ENCODE assay signal across 1 cellular context in the genomic region with DNA sequence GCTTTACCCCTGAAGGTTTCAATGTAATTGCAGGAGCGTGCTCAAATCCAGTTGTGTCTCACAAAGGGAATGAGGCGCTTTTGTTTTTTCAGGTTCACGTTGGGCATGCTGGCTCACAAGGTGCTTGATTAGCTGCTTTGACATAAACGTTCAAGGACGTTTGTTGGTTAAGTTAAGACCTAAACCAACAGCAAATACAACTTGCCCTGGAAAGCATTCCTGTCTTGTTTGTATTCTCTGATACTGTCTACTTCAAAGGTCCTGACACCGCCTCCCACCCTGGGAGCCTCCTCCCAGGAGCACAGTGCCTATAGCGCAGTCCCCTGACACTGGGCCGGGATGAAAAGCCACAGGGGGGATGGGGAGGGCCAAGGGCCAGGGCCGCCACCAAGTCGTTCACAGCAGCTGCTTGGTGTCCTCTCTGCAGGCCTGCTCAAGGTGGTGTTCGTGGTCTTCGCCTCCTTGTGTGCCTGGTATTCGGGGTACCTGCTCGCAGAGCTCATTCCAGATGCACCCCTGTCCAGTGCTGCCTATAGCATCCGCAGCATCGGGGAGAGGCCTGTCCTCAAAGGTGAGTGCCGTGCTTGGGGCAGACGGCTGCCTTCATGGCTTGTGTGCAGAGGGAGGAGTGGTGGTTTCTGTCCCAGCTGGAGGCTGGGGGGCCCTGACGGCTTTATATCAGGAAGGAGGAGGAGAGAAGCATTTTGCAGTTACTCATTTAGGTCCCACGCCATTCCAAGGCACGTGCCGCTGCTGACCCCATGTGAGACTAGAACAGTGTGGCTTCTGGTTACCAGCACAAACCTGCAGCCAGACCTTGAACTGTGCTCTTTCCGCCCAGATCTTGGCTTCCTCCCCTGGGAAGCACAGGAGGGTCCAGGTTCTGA.
TF ChIP-seq lines count a peak whose summit lies in the region.

No MANE protein-coding gene starts in this region.

TF ChIP-seq in HepG2, 621 proteins besides CTCF, POLR2A, EP300 and RAD21 (continued from another document and continues in another):
- TF ChIP-seq ZNF841 (CRISPR knock-in tag; IDR thresholded peaks at IDR 0.05; ENCODE audit: borderline replicate concordance) (no peak), EED (CRISPR knock-in tag; IDR thresholded peaks at IDR 0.05) (no peak), NKX3-1 (CRISPR knock-in tag; IDR thresholded peaks at IDR 0.05) (peak; percentile 95; the same call in 1 of the 2 replicates), SP5 (CRISPR knock-in tag; IDR thresholded peaks at IDR 0.05; ENCODE audit: borderline replicate concordance, low read depth) (peak; percentile 96), ZNF652 (CRISPR knock-in tag; IDR thresholded peaks at IDR 0.05; ENCODE audit: borderline replicate concordance, low read depth) (no peak; the same call in 1 of the 2 replicates), REPIN1 (CRISPR knock-in tag; IDR thresholded peaks at IDR 0.05; ENCODE audit: borderline replicate concordance, low read depth) (peak; percentile 84), CC2D1A (CRISPR knock-in tag; IDR thresholded peaks at IDR 0.05) (peak; percentile 75; the same call in 1 of the 2 replicates), ZNF577 (CRISPR knock-in tag; IDR thresholded peaks at IDR 0.05; ENCODE audit: borderline replicate concordance, low read depth) (no peak), ZFX (CRISPR knock-in tag; IDR thresholded peaks at IDR 0.05; ENCODE audit: low read depth) (peak; percentile 84), MIXL1 (CRISPR knock-in tag; IDR thresholded peaks at IDR 0.05) (peak; percentile 58; the same call in 1 of the 2 replicates), ETV5 (CRISPR knock-in tag; IDR thresholded peaks at IDR 0.05; ENCODE audit: borderline replicate concordance) (peak; percentile 38; the same call in 1 of the 2 replicates), ZNF12 (CRISPR knock-in tag; IDR thresholded peaks at IDR 0.05) (peak; percentile 97), BRCA1 (CRISPR knock-in tag; IDR thresholded peaks at IDR 0.05) (no peak), ZNF589 (CRISPR knock-in tag; conservative IDR thresholded peaks at IDR 0.05) (0 out of 2 replicates have a peak, but pooled peaks have one; percentile 21), PTBP1 (IDR thresholded peaks at IDR 0.05; ENCODE audit: low read depth, low read length, poor library complexity, severe bottlenecking) (peak; percentile 53), NFATC3 (CRISPR knock-in tag; IDR thresholded peaks at IDR 0.05) (no peak), ZNF468 (CRISPR knock-in tag; IDR thresholded peaks at IDR 0.05) (no peak), MEIS2 (CRISPR knock-in tag; IDR thresholded peaks at IDR 0.05) (peak; percentile 85; the same call in 1 of the 2 replicates), ZNF747 (CRISPR knock-in tag; IDR thresholded peaks at IDR 0.05; ENCODE audit: borderline replicate concordance) (peak; percentile 22; the same call in 1 of the 2 replicates), ZNF160 (CRISPR knock-in tag; IDR thresholded peaks at IDR 0.05) (peak; percentile 59; the same call in 1 of the 2 replicates), ZBTB21 (CRISPR knock-in tag; IDR thresholded peaks at IDR 0.05) (no peak), ELF1 (CRISPR knock-in tag; IDR thresholded peaks at IDR 0.05) (no peak; the same call in 1 of the 2 replicates), BORCS8-MEF2B (CRISPR knock-in tag; IDR thresholded peaks at IDR 0.05) (peak; percentile 42), PHF5A (CRISPR knock-in tag; IDR thresholded peaks at IDR 0.05; ENCODE audit: low read depth, unreplicated experiment) (no peak), ZNF205 (CRISPR knock-in tag; IDR thresholded peaks at IDR 0.05) (no peak; the same call in 1 of the 2 replicates), DMAP1 (CRISPR knock-in tag; IDR thresholded peaks at IDR 0.05) (peak; percentile 78; the same call in 1 of the 2 replicates), FOSL2 (CRISPR knock-in tag; IDR thresholded peaks at IDR 0.05) (peak; percentile 71), ZNF282 (IDR thresholded peaks at IDR 0.05; ENCODE audit: partially characterized antibody) (no peak)
- TF ChIP-seq, protein P1, sequence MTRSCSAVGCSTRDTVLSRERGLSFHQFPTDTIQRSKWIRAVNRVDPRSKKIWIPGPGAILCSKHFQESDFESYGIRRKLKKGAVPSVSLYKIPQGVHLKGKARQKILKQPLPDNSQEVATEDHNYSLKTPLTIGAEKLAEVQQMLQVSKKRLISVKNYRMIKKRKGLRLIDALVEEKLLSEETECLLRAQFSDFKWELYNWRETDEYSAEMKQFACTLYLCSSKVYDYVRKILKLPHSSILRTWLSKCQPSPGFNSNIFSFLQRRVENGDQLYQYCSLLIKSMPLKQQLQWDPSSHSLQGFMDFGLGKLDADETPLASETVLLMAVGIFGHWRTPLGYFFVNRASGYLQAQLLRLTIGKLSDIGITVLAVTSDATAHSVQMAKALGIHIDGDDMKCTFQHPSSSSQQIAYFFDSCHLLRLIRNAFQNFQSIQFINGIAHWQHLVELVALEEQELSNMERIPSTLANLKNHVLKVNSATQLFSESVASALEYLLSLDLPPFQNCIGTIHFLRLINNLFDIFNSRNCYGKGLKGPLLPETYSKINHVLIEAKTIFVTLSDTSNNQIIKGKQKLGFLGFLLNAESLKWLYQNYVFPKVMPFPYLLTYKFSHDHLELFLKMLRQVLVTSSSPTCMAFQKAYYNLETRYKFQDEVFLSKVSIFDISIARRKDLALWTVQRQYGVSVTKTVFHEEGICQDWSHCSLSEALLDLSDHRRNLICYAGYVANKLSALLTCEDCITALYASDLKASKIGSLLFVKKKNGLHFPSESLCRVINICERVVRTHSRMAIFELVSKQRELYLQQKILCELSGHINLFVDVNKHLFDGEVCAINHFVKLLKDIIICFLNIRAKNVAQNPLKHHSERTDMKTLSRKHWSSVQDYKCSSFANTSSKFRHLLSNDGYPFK (CRISPR knock-in tag; IDR thresholded peaks at IDR 0.05; ENCODE audit: borderline replicate concordance) = peak; percentile 57
- TF ChIP-seq, protein P2, sequence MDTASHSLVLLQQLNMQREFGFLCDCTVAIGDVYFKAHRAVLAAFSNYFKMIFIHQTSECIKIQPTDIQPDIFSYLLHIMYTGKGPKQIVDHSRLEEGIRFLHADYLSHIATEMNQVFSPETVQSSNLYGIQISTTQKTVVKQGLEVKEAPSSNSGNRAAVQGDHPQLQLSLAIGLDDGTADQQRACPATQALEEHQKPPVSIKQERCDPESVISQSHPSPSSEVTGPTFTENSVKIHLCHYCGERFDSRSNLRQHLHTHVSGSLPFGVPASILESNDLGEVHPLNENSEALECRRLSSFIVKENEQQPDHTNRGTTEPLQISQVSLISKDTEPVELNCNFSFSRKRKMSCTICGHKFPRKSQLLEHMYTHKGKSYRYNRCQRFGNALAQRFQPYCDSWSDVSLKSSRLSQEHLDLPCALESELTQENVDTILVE (CRISPR knock-in tag; IDR thresholded peaks at IDR 0.05) = no peak; the same call in 1 of the 2 replicates
- TF ChIP-seq, protein P3, sequence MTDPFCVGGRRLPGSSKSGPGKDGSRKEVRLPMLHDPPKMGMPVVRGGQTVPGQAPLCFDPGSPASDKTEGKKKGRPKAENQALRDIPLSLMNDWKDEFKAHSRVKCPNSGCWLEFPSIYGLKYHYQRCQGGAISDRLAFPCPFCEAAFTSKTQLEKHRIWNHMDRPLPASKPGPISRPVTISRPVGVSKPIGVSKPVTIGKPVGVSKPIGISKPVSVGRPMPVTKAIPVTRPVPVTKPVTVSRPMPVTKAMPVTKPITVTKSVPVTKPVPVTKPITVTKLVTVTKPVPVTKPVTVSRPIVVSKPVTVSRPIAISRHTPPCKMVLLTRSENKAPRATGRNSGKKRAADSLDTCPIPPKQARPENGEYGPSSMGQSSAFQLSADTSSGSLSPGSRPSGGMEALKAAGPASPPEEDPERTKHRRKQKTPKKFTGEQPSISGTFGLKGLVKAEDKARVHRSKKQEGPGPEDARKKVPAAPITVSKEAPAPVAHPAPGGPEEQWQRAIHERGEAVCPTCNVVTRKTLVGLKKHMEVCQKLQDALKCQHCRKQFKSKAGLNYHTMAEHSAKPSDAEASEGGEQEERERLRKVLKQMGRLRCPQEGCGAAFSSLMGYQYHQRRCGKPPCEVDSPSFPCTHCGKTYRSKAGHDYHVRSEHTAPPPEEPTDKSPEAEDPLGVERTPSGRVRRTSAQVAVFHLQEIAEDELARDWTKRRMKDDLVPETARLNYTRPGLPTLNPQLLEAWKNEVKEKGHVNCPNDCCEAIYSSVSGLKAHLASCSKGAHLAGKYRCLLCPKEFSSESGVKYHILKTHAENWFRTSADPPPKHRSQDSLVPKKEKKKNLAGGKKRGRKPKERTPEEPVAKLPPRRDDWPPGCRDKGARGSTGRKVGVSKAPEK (CRISPR knock-in tag; IDR thresholded peaks at IDR 0.05; ENCODE audit: borderline replicate concordance) = peak; percentile 76
- TF ChIP-seq, protein P4, sequence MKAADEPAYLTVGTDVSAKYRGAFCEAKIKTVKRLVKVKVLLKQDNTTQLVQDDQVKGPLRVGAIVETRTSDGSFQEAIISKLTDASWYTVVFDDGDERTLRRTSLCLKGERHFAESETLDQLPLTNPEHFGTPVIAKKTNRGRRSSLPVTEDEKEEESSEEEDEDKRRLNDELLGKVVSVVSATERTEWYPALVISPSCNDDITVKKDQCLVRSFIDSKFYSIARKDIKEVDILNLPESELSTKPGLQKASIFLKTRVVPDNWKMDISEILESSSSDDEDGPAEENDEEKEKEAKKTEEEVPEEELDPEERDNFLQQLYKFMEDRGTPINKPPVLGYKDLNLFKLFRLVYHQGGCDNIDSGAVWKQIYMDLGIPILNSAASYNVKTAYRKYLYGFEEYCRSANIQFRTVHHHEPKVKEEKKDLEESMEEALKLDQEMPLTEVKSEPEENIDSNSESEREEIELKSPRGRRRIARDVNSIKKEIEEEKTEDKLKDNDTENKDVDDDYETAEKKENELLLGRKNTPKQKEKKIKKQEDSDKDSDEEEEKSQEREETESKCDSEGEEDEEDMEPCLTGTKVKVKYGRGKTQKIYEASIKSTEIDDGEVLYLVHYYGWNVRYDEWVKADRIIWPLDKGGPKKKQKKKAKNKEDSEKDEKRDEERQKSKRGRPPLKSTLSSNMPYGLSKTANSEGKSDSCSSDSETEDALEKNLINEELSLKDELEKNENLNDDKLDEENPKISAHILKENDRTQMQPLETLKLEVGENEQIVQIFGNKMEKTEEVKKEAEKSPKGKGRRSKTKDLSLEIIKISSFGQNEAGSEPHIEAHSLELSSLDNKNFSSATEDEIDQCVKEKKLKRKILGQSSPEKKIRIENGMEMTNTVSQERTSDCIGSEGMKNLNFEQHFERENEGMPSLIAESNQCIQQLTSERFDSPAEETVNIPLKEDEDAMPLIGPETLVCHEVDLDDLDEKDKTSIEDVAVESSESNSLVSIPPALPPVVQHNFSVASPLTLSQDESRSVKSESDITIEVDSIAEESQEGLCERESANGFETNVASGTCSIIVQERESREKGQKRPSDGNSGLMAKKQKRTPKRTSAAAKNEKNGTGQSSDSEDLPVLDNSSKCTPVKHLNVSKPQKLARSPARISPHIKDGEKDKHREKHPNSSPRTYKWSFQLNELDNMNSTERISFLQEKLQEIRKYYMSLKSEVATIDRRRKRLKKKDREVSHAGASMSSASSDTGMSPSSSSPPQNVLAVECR (CRISPR knock-in tag; IDR thresholded peaks at IDR 0.05; ENCODE audit: borderline replicate concordance) = peak; percentile 56; the same call in 1 of the 2 replicates
- TF ChIP-seq, protein P5, sequence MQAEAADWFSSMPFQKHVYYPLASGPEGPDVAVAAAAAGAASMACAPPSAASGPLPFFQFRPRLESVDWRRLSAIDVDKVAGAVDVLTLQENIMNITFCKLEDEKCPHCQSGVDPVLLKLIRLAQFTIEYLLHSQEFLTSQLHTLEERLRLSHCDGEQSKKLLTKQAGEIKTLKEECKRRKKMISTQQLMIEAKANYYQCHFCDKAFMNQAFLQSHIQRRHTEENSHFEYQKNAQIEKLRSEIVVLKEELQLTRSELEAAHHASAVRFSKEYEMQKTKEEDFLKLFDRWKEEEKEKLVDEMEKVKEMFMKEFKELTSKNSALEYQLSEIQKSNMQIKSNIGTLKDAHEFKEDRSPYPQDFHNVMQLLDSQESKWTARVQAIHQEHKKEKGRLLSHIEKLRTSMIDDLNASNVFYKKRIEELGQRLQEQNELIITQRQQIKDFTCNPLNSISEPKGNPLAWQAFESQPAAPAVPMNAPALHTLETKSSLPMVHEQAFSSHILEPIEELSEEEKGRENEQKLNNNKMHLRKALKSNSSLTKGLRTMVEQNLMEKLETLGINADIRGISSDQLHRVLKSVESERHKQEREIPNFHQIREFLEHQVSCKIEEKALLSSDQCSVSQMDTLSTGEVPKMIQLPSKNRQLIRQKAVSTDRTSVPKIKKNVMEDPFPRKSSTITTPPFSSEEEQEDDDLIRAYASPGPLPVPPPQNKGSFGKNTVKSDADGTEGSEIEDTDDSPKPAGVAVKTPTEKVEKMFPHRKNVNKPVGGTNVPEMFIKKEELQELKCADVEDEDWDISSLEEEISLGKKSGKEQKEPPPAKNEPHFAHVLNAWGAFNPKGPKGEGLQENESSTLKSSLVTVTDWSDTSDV (CRISPR knock-in tag; IDR thresholded peaks at IDR 0.05) = no peak
- TF ChIP-seq, protein P6, sequence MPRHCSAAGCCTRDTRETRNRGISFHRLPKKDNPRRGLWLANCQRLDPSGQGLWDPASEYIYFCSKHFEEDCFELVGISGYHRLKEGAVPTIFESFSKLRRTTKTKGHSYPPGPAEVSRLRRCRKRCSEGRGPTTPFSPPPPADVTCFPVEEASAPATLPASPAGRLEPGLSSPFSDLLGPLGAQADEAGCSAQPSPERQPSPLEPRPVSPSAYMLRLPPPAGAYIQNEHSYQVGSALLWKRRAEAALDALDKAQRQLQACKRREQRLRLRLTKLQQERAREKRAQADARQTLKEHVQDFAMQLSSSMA (CRISPR knock-in tag; IDR thresholded peaks at IDR 0.05) = peak; percentile 64; the same call in 1 of the 2 replicates
- TF ChIP-seq, protein P7, sequence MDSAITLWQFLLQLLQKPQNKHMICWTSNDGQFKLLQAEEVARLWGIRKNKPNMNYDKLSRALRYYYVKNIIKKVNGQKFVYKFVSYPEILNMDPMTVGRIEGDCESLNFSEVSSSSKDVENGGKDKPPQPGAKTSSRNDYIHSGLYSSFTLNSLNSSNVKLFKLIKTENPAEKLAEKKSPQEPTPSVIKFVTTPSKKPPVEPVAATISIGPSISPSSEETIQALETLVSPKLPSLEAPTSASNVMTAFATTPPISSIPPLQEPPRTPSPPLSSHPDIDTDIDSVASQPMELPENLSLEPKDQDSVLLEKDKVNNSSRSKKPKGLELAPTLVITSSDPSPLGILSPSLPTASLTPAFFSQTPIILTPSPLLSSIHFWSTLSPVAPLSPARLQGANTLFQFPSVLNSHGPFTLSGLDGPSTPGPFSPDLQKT (CRISPR knock-in tag; IDR thresholded peaks at IDR 0.05; ENCODE audit: borderline replicate concordance) = no peak
- TF ChIP-seq, protein P8, sequence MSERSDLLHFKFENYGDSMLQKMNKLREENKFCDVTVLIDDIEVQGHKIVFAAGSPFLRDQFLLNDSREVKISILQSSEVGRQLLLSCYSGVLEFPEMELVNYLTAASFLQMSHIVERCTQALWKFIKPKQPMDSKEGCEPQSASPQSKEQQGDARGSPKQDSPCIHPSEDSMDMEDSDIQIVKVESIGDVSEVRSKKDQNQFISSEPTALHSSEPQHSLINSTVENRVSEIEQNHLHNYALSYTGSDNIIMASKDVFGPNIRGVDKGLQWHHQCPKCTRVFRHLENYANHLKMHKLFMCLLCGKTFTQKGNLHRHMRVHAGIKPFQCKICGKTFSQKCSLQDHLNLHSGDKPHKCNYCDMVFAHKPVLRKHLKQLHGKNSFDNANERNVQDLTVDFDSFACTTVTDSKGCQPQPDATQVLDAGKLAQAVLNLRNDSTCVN (CRISPR knock-in tag; IDR thresholded peaks at IDR 0.05; ENCODE audit: borderline replicate concordance) = no peak
